ENCODE assay signal across 8 cellular contexts in genomic region chr14:53955671-53956426, GRCh38. TPM values are rescaled to one million over a fixed set of nuclear protein-coding genes. Genes with fewer than 3 reads are reported as not detected.
A peak's percentile ranks its signal among the peaks of the same experiment; 100 is the strongest.
DNase-seq lines count a peak whose midpoint lies in the region; ATAC-seq, FAIRE-seq and TF ChIP-seq lines count a peak whose summit lies in the region.

No MANE protein-coding gene starts in this region.

- DNase-seq in HFF-Myc (ENCODE audit: extremely low read depth, low read depth) (no peak), cerebellar cortex (ENCODE audit: low spot score) (peak; percentile 22), mesothelial cell of epicardium (ENCODE audit: low spot score in 2 of 2, unreplicated experiment in 2 of 2) (peak; percentile 47 to 70), RCC 7860 (ENCODE audit: low spot score) (no peak), cerebellar nuclear complex (lab: John Stamatoyannopoulos, UW) (no peak), mesenteric fat pad (ENCODE audit: low spot score) (no peak)

- no peak for FAIRE-seq in RCC 7860 (lab: Jason Lieb, UNC)

- H3K27ac ChIP-seq in ACC112 (ENCODE audit: low read depth, low read length) = no peak overlapping the region

- H3K4me3 ChIP-seq in ACC112 (ENCODE audit: low read depth, low read length) = peak overlapping the region; percentile 81
- peak overlapping the region; percentile 99 for H3K4me3 ChIP-seq in HFF-Myc (replicated peaks; ENCODE audit: low read depth, low read length)

- no peak for ATAC-seq in GM21367 (IDR thresholded peaks at IDR 0.05; ENCODE audit: unreplicated experiment)

- no peaks in the 10 kb centered on the region for H3K4me1 ChIP-seq in ACC112 (ENCODE audit: control insufficient read depth, insufficient read depth, low read length, unreplicated experiment)

- no peaks in the 10 kb centered on the region for H3K36me3 ChIP-seq in ACC112 (ENCODE audit: insufficient read depth, low read length)

- H3K27me3 ChIP-seq in ACC112 (ENCODE audit: insufficient read depth, low read length) = peaks cover 69% of the 10 kb centered on the region

- H3K79me2 ChIP-seq in ACC112 (ENCODE audit: control insufficient read depth, insufficient read depth, low read length, unreplicated experiment) = no peaks in the 10 kb centered on the region

- H3K27me3 Mint-ChIP-seq in mesothelial cell of epicardium (ENCODE audit: low read depth) = peaks cover 24% of the 10 kb centered on the region

- TF ChIP-seq CTCF in HFF-Myc (IDR thresholded peaks at IDR 0.05; ENCODE audit: low read depth, low read length, missing control alignments) (no peak), mesothelial cell of epicardium (IDR thresholded peaks at IDR 0.05; ENCODE audit: unreplicated experiment) (no peak)

- H3K36me3 Mint-ChIP-seq in mesothelial cell of epicardium = no peaks in the 10 kb centered on the region

- H3K4me3 Mint-ChIP-seq in mesothelial cell of epicardium = peak overlapping the region; percentile 93

- peak overlapping the region; percentile 59 for H2AFZ ChIP-seq in ACC112 (ENCODE audit: low read length, unreplicated experiment)

- peak overlapping the region; percentile 86 for H3K27ac Mint-ChIP-seq in mesothelial cell of epicardium

- H3K4me1 Mint-ChIP-seq in mesothelial cell of epicardium = peaks cover 43% of the 10 kb centered on the region

- no peaks in the 10 kb centered on the region for H3K9me3 Mint-ChIP-seq in mesothelial cell of epicardium

RNA-seq across cellular contexts. Expression of gene BMP4, which starts 0.8 kb away (rescaled TPM):
- total RNA-seq in mesothelial cell of epicardium (27.6 to 35.2 TPM (median 34.2 TPM) in 3 replicates), mesenteric fat pad (6.5 TPM)

Comparison
In these comparisons a context has a peak if more than half of its experiments do, and no peak if none do; other contexts are left out.
1. DNase-seq: peak in cerebellar cortex (single experiment) and mesothelial cell of epicardium (2 of 2); none in HFF-Myc (single experiment), RCC 7860 (single experiment), cerebellar nuclear complex (0 of 2) and mesenteric fat pad (single experiment).